17 cellular contexts compared by ENCODE assay signal in genomic region chrX:56802428-56802827, GRCh38.
DNase-seq lines count a peak whose midpoint lies in the region; ATAC-seq, FAIRE-seq and TF ChIP-seq lines count a peak whose summit lies in the region.
"Had no signal": no experiment of that assay in that cellular context is flagged by ENCODE, and none has a peak within 500 bp of the region (broad histone marks: within the 10 kb centered on the region; RNA-seq: fewer than 3 reads in every experiment).

No MANE protein-coding gene starts in this region.

- no peak overlapping the region for H3K23ac ChIP-seq in mesenchymal stem cell (ENCODE audit: low read length in 2 of 2)

- peak overlapping the region in 1 of 2 experiments; percentile 84 for H3K4me3 ChIP-seq in mesenchymal stem cell (ENCODE audit: insufficient read depth in 1 of 2, low read depth in 1 of 2, low read length in 2 of 2)
- H3K4me3 ChIP-seq in spleen, result peak overlapping the region in 3 of 8 donors; percentile 47 to 79 (median 57)

- no peak overlapping the region for H3K4ac ChIP-seq in mesenchymal stem cell (ENCODE audit: low read depth in 1 of 2, low read length in 2 of 2)

- DNase-seq in activated CD4-positive, alpha-beta T cell treated with anti-CD3 and anti-CD28 coated beads, Interleukin-2, amount 10 ng/mL, durations not matched to agents 24 days and 14 days, result peak; percentile 46
- DNase-seq in activated CD4-positive, alpha-beta T cell treated with anti-CD3 and anti-CD28 coated beads, Interleukin-2, amount 50 U/mL, for 48 hours, result no peak
- no peak for DNase-seq in T-helper 17 cell
- no peak for DNase-seq in mesenchymal stem cell
- DNase-seq in spleen, result peak; percentile 68
- no peak for DNase-seq in NCI-H1694 treated with DMSO at 0.1 percent for 48 hours (lab: John Stamatoyannopoulos, UW)
- no peak for DNase-seq in AML-193 (lab: John Stamatoyannopoulos, UW)
- no peak for DNase-seq in RCC 7860 (ENCODE audit: low spot score)
- DNase-seq: activated naive CD4-positive, alpha-beta T cell treated with anti-CD3 and anti-CD28 coated beads, Interleukin-2, amount 50 U/mL, for 16 hours; EL; NCI-H1436 treated with DMSO at 0.1 percent for 48 hours; NCI-H226; small intestine had no signal

- no peak overlapping the region for H2BK15ac ChIP-seq in mesenchymal stem cell (ENCODE audit: low read depth, poor library complexity, severe bottlenecking)

- H3K27ac Mint-ChIP-seq in activated CD4-positive, alpha-beta T cell treated with anti-CD3 and anti-CD28 coated beads, Interleukin-2, amount 10 ng/mL, durations not matched to agents 24 days and 14 days, result no peak overlapping the region
- H3K27ac Mint-ChIP-seq in T-helper 17 cell, result peak overlapping the region; percentile 97

- H3K36me3 ChIP-seq in mesenchymal stem cell (ENCODE audit: control insufficient read depth in 1 of 2, insufficient read depth in 2 of 2, low read depth in 1 of 2, low read length in 2 of 2) (peaks cover 4 to 19% of the 10 kb centered on the region in 2 experiments), spleen (peaks cover 0 to 8% (median 0%) of the 10 kb centered on the region in 6 donors)
- H3K36me3 ChIP-seq: upper lobe of left lung had no signal

- TF ChIP-seq CTCF in spleen (IDR thresholded peaks at IDR 0.05 in 8 of 11, conservative IDR thresholded peaks at IDR 0.05 in 3 of 11), result no peak

- H2BK120ac ChIP-seq in mesenchymal stem cell (ENCODE audit: low read depth, low read length), result no peak overlapping the region

- ATAC-seq in T-helper 17 cell, result no peak

- H3K79me1 ChIP-seq in mesenchymal stem cell (replicated peaks; ENCODE audit: low read length, poor library complexity, severe bottlenecking), result peaks cover 17% of the 10 kb centered on the region

- no peak for FAIRE-seq in RCC 7860 (lab: Jason Lieb, UNC)
- FAIRE-seq: islet of Langerhans, small intestine had no signal

- H3K27ac ChIP-seq in mesenchymal stem cell (ENCODE audit: low read length, poor library complexity, severe bottlenecking), result no peak overlapping the region
- H3K27ac ChIP-seq in spleen, result peak overlapping the region in 1 of 8 donors; percentile 84
- H3K27ac ChIP-seq: 22Rv1 had no signal

- H4K8ac ChIP-seq in mesenchymal stem cell (ENCODE audit: low read length), result no peak overlapping the region

- H3K4me1 Mint-ChIP-seq in activated CD4-positive, alpha-beta T cell treated with anti-CD3 and anti-CD28 coated beads, Interleukin-2, amount 10 ng/mL, durations not matched to agents 24 days and 14 days, result peaks cover 40% of the 10 kb centered on the region
- H3K4me1 Mint-ChIP-seq in T-helper 17 cell, result peaks cover 32% of the 10 kb centered on the region

- H3K36me3 Mint-ChIP-seq in activated CD4-positive, alpha-beta T cell treated with anti-CD3 and anti-CD28 coated beads, Interleukin-2, amount 10 ng/mL, durations not matched to agents 24 days and 14 days (ENCODE audit: low read depth), result peaks cover 4% of the 10 kb centered on the region
- H3K36me3 Mint-ChIP-seq in T-helper 17 cell (ENCODE audit: low read depth), result no peaks in the 10 kb centered on the region

- H3K4me1 ChIP-seq in mesenchymal stem cell (ENCODE audit: control insufficient read depth, insufficient read depth, low read depth, low read length) (no peaks in the 10 kb centered on the region), spleen (peaks cover 6 to 37% (median 18%) of the 10 kb centered on the region in 6 donors)

- WGBS in mesenchymal stem cell, result 98% methylated on average over 4 of the region's 4 CpGs
- 64 to 98% (median 92%) methylated on average over 1 to 4 of the region's 4 CpGs for whole genome bisulfite sequencing in spleen, 5 donors

- H3K18ac ChIP-seq in mesenchymal stem cell (ENCODE audit: low read depth in 1 of 2, low read length in 2 of 2), result no peak overlapping the region

- no peak overlapping the region for H2AFZ ChIP-seq in mesenchymal stem cell (ENCODE audit: low read depth, low read length)

- no peak overlapping the region for H2AK5ac ChIP-seq in mesenchymal stem cell (ENCODE audit: low read length, severe bottlenecking)

- intact Hi-C loops in activated CD4-positive, alpha-beta T cell treated with anti-CD3 and anti-CD28 coated beads, Interleukin-2, amount 10 ng/mL, durations not matched to agents 24 days and 14 days (cut with micrococcal nuclease), result loop anchor here (5.0 kb wide), 1 partner anchor 650 kb away; no protein-coding TSS in a partner anchor
- intact Hi-C loops in spleen (cut with DNase I; ENCODE audit: low total_unique reads), result no loop called here

- H3K27me3 ChIP-seq in mesenchymal stem cell (ENCODE audit: control insufficient read depth in 1 of 2, insufficient read depth in 1 of 2, low read length in 2 of 2) (peaks cover 0 to 29% of the 10 kb centered on the region in 2 experiments), spleen (replicated peaks in 1 of 7) (no peaks in the 10 kb centered on the region)
- H3K27me3 ChIP-seq: upper lobe of left lung had no signal

- no peaks in the 10 kb centered on the region for H3K9me3 Mint-ChIP-seq in activated CD4-positive, alpha-beta T cell treated with anti-CD3 and anti-CD28 coated beads, Interleukin-2, amount 10 ng/mL, durations not matched to agents 24 days and 14 days
- H3K9me3 Mint-ChIP-seq: memory B cell had no signal

- TF ChIP-seq POLR2A in spleen (IDR thresholded peaks at IDR 0.05), result no peak

- H3K14ac ChIP-seq in mesenchymal stem cell (ENCODE audit: low read length in 2 of 2), result no peak overlapping the region

- H3K9me3 ChIP-seq in T-helper 17 cell (ENCODE audit: control insufficient read depth, low read length, poor library complexity, severe bottlenecking), result no peaks in the 10 kb centered on the region
- H3K9me3 ChIP-seq in mesenchymal stem cell (ENCODE audit: control insufficient read depth, low read length), result no peaks in the 10 kb centered on the region
- no peaks in the 10 kb centered on the region for H3K9me3 ChIP-seq in spleen
- H3K9me3 ChIP-seq: upper lobe of left lung had no signal

- no peak overlapping the region for H3K4me3 Mint-ChIP-seq in activated CD4-positive, alpha-beta T cell treated with anti-CD3 and anti-CD28 coated beads, Interleukin-2, amount 10 ng/mL, durations not matched to agents 24 days and 14 days
- H3K4me3 Mint-ChIP-seq in T-helper 17 cell, result no peak overlapping the region
- H3K4me3 Mint-ChIP-seq: memory B cell had no signal

- H3K27me3 Mint-ChIP-seq in activated CD4-positive, alpha-beta T cell treated with anti-CD3 and anti-CD28 coated beads, Interleukin-2, amount 10 ng/mL, durations not matched to agents 24 days and 14 days, result no peaks in the 10 kb centered on the region
- no peaks in the 10 kb centered on the region for H3K27me3 Mint-ChIP-seq in T-helper 17 cell
- H3K27me3 Mint-ChIP-seq: memory B cell had no signal

- H2BK5ac ChIP-seq in mesenchymal stem cell (ENCODE audit: low read depth, low read length, poor library complexity, severe bottlenecking), result no peak overlapping the region

- H2BK12ac ChIP-seq in mesenchymal stem cell (ENCODE audit: low read length in 2 of 2), result no peak overlapping the region

- H4K91ac ChIP-seq in mesenchymal stem cell (ENCODE audit: low read length), result no peak overlapping the region

- H3K4me2 ChIP-seq in mesenchymal stem cell (ENCODE audit: low read length, poor library complexity, severe bottlenecking), result no peak overlapping the region

- H3K9ac ChIP-seq in mesenchymal stem cell (ENCODE audit: low read length), result peak overlapping the region; percentile 87

Comparison
In these comparisons a context has a peak if more than half of its experiments do, and no peak if none do; other contexts are left out.
1. DNase-seq: peak in activated CD4-positive, alpha-beta T cell treated with anti-CD3 and anti-CD28 coated beads, Interleukin-2, amount 10 ng/mL, durations not matched to agents 24 days and 14 days (single experiment) and spleen (single experiment); none in activated CD4-positive, alpha-beta T cell treated with anti-CD3 and anti-CD28 coated beads, Interleukin-2, amount 50 U/mL, for 48 hours (0 of 2), T-helper 17 cell (0 of 3), mesenchymal stem cell (single experiment), NCI-H1694 treated with DMSO at 0.1 percent for 48 hours (single experiment), AML-193 (0 of 2) and RCC 7860 (single experiment).